ENCODE assay signal across 8 cellular contexts in genomic region chr17:79777844-79778503, GRCh38. TPM values are rescaled to one million over a fixed set of nuclear protein-coding genes. Genes with fewer than 3 reads are reported as not detected.
A peak's percentile ranks its signal among the peaks of the same experiment; 100 is the strongest.
DNase-seq lines count a peak whose midpoint lies in the region; ATAC-seq and TF ChIP-seq lines count a peak whose summit lies in the region.

Gene CBX2 (plus strand): TSS chr17:79778148. CDS start chr17:79778236, 88 bp downstream.

- H3K9me2 ChIP-seq in Loucy (replicated peaks; ENCODE audit: low read depth, low read length): no peaks in the 10 kb centered on the region

- no peaks in the 10 kb centered on the region for H3K36me3 Mint-ChIP-seq in T-helper 1 cell treated with Interleukin-12 subunit alpha and Interleukin-12 subunit beta and Interleukin-4 antibody, amounts not matched to agents 30 μg/mL and 1 μg/mL, for 36 hours (ENCODE audit: low read depth)

- H3K9me3 Mint-ChIP-seq in T-helper 1 cell treated with Interleukin-12 subunit alpha and Interleukin-12 subunit beta and Interleukin-4 antibody, amounts not matched to agents 30 μg/mL and 1 μg/mL, for 36 hours: no peaks in the 10 kb centered on the region

- TF ChIP-seq POLR2A in adrenal gland (IDR thresholded peaks at IDR 0.05): no peak
- peak in 1 of 2 donors; percentile 21 for TF ChIP-seq POLR2A in uterus (IDR thresholded peaks at IDR 0.05)

- ATAC-seq in GM21423 (IDR thresholded peaks at IDR 0.05; ENCODE audit: unreplicated experiment) (peak; percentile 71), right cardiac atrium (peak; percentile 64 to 76)

- WGBS in adrenal gland, 4 donors: 0 to 1% (median 0%) methylated on average over 1 to 100 of the region's 101 CpGs
- under 1% methylated on average over 84 of the region's 101 CpGs for WGBS in right cardiac atrium

- H3K27me3 ChIP-seq in Loucy (ENCODE audit: insufficient read depth, low read length, poor library complexity, severe bottlenecking): no peaks in the 10 kb centered on the region
- H3K27me3 ChIP-seq in adrenal gland: peaks cover 44% of the 10 kb centered on the region
- H3K27me3 ChIP-seq in right cardiac atrium (ENCODE audit: control insufficient read depth, insufficient read depth): no peaks in the 10 kb centered on the region
- peaks cover 28% of the 10 kb centered on the region for H3K27me3 ChIP-seq in rectal smooth muscle tissue (ENCODE audit: control insufficient read depth, insufficient read depth, low read length)
- peaks cover 0 to 20% of the 10 kb centered on the region in 2 donors for H3K27me3 ChIP-seq in uterus

- H3K27ac Mint-ChIP-seq in T-helper 1 cell treated with Interleukin-12 subunit alpha and Interleukin-12 subunit beta and Interleukin-4 antibody, amounts not matched to agents 30 μg/mL and 1 μg/mL, for 36 hours: peak within 1 kb of the TSS; percentile 66

- peak within 1 kb of the TSS; percentile 92 for H3K9ac ChIP-seq in Loucy (ENCODE audit: low read depth, low read length, poor library complexity, severe bottlenecking)
- no peak within 1 kb of the TSS for H3K9ac ChIP-seq in rectal smooth muscle tissue (ENCODE audit: low read length)

- H4K20me1 ChIP-seq in Loucy (ENCODE audit: insufficient read depth, low read length, poor library complexity, severe bottlenecking): peaks cover 45% of the 10 kb centered on the region

- H3K4me1 Mint-ChIP-seq in T-helper 1 cell treated with Interleukin-12 subunit alpha and Interleukin-12 subunit beta and Interleukin-4 antibody, amounts not matched to agents 30 μg/mL and 1 μg/mL, for 36 hours (ENCODE audit: low read depth): peaks cover 16% of the 10 kb centered on the region

- intact Hi-C loops in adrenal gland (cut with DNase I) (no loop called here), right cardiac atrium (cut with DNase I) (no loop called here), uterus (cut with DNase I; ENCODE audit: low total_unique reads) (no loop called here)

- H3K36me3 ChIP-seq in Loucy (ENCODE audit: insufficient read depth, low read length) (peaks cover 9% of the 10 kb centered on the region; the same call in 1 of the 2 replicates), adrenal gland (replicated peaks in 1 of 2) (no peaks in the 10 kb centered on the region), rectal smooth muscle tissue (ENCODE audit: control insufficient read depth, insufficient read depth, low read length) (no peaks in the 10 kb centered on the region), uterus (no peaks in the 10 kb centered on the region)

- H2AFZ ChIP-seq in Loucy (ENCODE audit: low read length): peak within 1 kb of the TSS; percentile 52

- peaks cover 2% of the 10 kb centered on the region; the same call in 1 of the 2 replicates for H3F3A ChIP-seq in Loucy (ENCODE audit: low read depth)

- TF ChIP-seq CTCF in Loucy (conservative IDR thresholded peaks at IDR 0.05; ENCODE audit: low read length) (no peak), adrenal gland (IDR thresholded peaks at IDR 0.05) (no peak), uterus (IDR thresholded peaks at IDR 0.05) (no peak)

- peaks cover 74% of the 10 kb centered on the region for H3K27me3 Mint-ChIP-seq in T-helper 1 cell treated with Interleukin-12 subunit alpha and Interleukin-12 subunit beta and Interleukin-4 antibody, amounts not matched to agents 30 μg/mL and 1 μg/mL, for 36 hours (ENCODE audit: low read depth)

- H3K4me1 ChIP-seq in Loucy (ENCODE audit: insufficient read depth, low read length, poor library complexity, severe bottlenecking) (peaks cover 45% of the 10 kb centered on the region), adrenal gland (replicated peaks in 1 of 2) (peaks cover 7 to 8% of the 10 kb centered on the region in 2 donors), right cardiac atrium (ENCODE audit: control insufficient read depth, insufficient read depth, low read length) (no peaks in the 10 kb centered on the region), rectal smooth muscle tissue (ENCODE audit: control insufficient read depth, insufficient read depth, low read length) (no peaks in the 10 kb centered on the region), uterus (peaks cover 0 to 10% of the 10 kb centered on the region in 2 donors)

- peak within 1 kb of the TSS; percentile 79 for H3K4me3 Mint-ChIP-seq in T-helper 1 cell treated with Interleukin-12 subunit alpha and Interleukin-12 subunit beta and Interleukin-4 antibody, amounts not matched to agents 30 μg/mL and 1 μg/mL, for 36 hours

- DNase-seq in COLO829 (ENCODE audit: low spot score) (peak; percentile 86), adrenal gland (peak; percentile 66 to 86 (median 74)), right cardiac atrium (peak; percentile 82 to 93 (median 91)), uterus (peak; percentile 61 to 81)

- H3K9me3 ChIP-seq in Loucy (ENCODE audit: insufficient read depth, low read depth, low read length) (no peaks in the 10 kb centered on the region), adrenal gland (replicated peaks in 1 of 3) (no peaks in the 10 kb centered on the region), right cardiac atrium (ENCODE audit: control insufficient read depth, low read length) (no peaks in the 10 kb centered on the region), uterus (no peaks in the 10 kb centered on the region)

- H3K27ac ChIP-seq in adrenal gland: peak within 1 kb of the TSS in 1 of 5 donors; percentile 72
- peak within 1 kb of the TSS; percentile 85 for H3K27ac ChIP-seq in right cardiac atrium (ENCODE audit: low read length)
- no peak within 1 kb of the TSS for H3K27ac ChIP-seq in rectal smooth muscle tissue (ENCODE audit: low read depth, low read length)
- peak within 1 kb of the TSS; percentile 20 to 26 for H3K27ac ChIP-seq in uterus

- peak within 1 kb of the TSS; percentile 87 for H3K4me3 ChIP-seq in Loucy (ENCODE audit: low read length, poor library complexity, severe bottlenecking)
- H3K4me3 ChIP-seq in adrenal gland: peak within 1 kb of the TSS in 2 of 4 donors; percentile 49 to 76
- H3K4me3 ChIP-seq in right cardiac atrium (ENCODE audit: low read length): peak within 1 kb of the TSS; percentile 87
- peak within 1 kb of the TSS; percentile 56 for H3K4me3 ChIP-seq in rectal smooth muscle tissue (ENCODE audit: low read length)
- peak within 1 kb of the TSS; percentile 36 to 57 for H3K4me3 ChIP-seq in uterus

- H3K79me2 ChIP-seq in Loucy (ENCODE audit: insufficient read depth, low read length): peaks cover 59% of the 10 kb centered on the region

- H3K4me2 ChIP-seq in Loucy (ENCODE audit: low read depth, low read length, poor library complexity, severe bottlenecking): peak within 1 kb of the TSS; percentile 98

RNA-seq across cellular contexts. Expression of gene CBX2, which starts in this region (rescaled TPM):
- 1 to 10 TPM in 2 of 8 donors, under 1 TPM in 6; 0.06 to 1.8 (median 0.69) TPM for total RNA-seq in adrenal gland
- polyA plus RNA-seq in adrenal gland: under 1 TPM; 0.26 to 0.97 (median 0.88) TPM
- total RNA-seq in right cardiac atrium: 1 to 10 TPM; 1.5 to 3.5 (median 2.4) TPM
- polyA plus RNA-seq in right cardiac atrium: 2.4 TPM
- total RNA-seq in uterus: 10 to 100 TPM in 1 of 4 donors, 1 to 10 TPM in 2, not detected in 1; 1.0 to 14.9 (median 4.6) TPM
